10 cellular contexts compared by ENCODE assay signal in genomic region chr11:35216962-35217667, GRCh38.
DNase-seq lines count a peak whose midpoint lies in the region; ATAC-seq lines count a peak whose summit lies in the region.
"Had no signal": no experiment of that assay in that cellular context is flagged by ENCODE, and none has a peak within 500 bp of the region (broad histone marks: within the 10 kb centered on the region; RNA-seq: fewer than 3 reads in every experiment).

No MANE protein-coding gene starts in this region.

- H3K4me1 ChIP-seq in CD4-positive, alpha-beta memory T cell (ENCODE audit: insufficient read depth, low read length): peaks cover 59% of the 10 kb centered on the region
- peaks cover 4% of the 10 kb centered on the region for H3K4me1 ChIP-seq in mesendoderm (ENCODE audit: control insufficient read depth, low read depth, low read length)

- H3K4me3 ChIP-seq in CD4-positive, alpha-beta memory T cell (ENCODE audit: low read length in 2 of 2): no peak overlapping the region
- H3K4me3 ChIP-seq in mesendoderm (ENCODE audit: low read length): no peak overlapping the region

- CTCF ChIA-PET in CD4-positive, alpha-beta memory T cell (lab: Charles Lee; ENCODE audit: partially characterized antibody): interaction anchor here (0.6 kb wide), 1 partner anchor 52 kb away, joined by 3 read pairs; no protein-coding TSS in a partner anchor

- H3K4me1 Mint-ChIP-seq in CD4-positive, alpha-beta memory T cell: peaks cover 46 to 80% (median 59%) of the 10 kb centered on the region in 4 donors
- peaks cover 54% of the 10 kb centered on the region for H3K4me1 Mint-ChIP-seq in activated T-cell treated with anti-CD3 and anti-CD28 coated beads, Interleukin-2, amount 50 U/mL, for 4 hours (ENCODE audit: low read depth)

- H2BK15ac ChIP-seq in mesendoderm (replicated peaks; ENCODE audit: low read depth): no peak overlapping the region

- no peaks in the 10 kb centered on the region for H3K27me3 ChIP-seq in CD4-positive, alpha-beta memory T cell (ENCODE audit: insufficient read depth, low read length)
- no peaks in the 10 kb centered on the region for H3K27me3 ChIP-seq in mesendoderm (ENCODE audit: insufficient read depth, low read length, poor library complexity)

- DNase-seq in CD4-positive, alpha-beta memory T cell: peak; percentile 63 to 84 (median 71)
- DNase-seq in activated T-cell treated with anti-CD3 and anti-CD28 coated beads, Interleukin-2, amount 50 U/mL, for 4 hours: no peak
- DNase-seq in iris pigment epithelial cell (ENCODE audit: low read depth) (peak; percentile 40), NCI-H1092 treated with DMSO at 0.1 percent for 48 hours (lab: John Stamatoyannopoulos, UW) (no peak), HK-2 (ENCODE audit: unreplicated experiment) (no peak), ACHN (no peak), mesendoderm (no peak)
- DNase-seq: DMS79 treated with DMSO at 0.1 percent for 48 hours, SHP77 treated with DMSO at 0.1 percent for 48 hours had no signal

- H3K9ac ChIP-seq in mesendoderm (ENCODE audit: low read length): no peak overlapping the region

- peaks cover 0 to 3% (median 0%) of the 10 kb centered on the region in 8 donors for H3K9me3 Mint-ChIP-seq in CD4-positive, alpha-beta memory T cell
- no peaks in the 10 kb centered on the region for H3K9me3 Mint-ChIP-seq in activated T-cell treated with anti-CD3 and anti-CD28 coated beads, Interleukin-2, amount 50 U/mL, for 4 hours

- intact Hi-C loops in CD4-positive, alpha-beta memory T cell (cut with micrococcal nuclease): loop anchor here (1.0 to 5.0 kb wide), 6 partner anchors 19 to 219 kb away; no protein-coding TSS in a partner anchor

- no peaks in the 10 kb centered on the region for H3K9me3 ChIP-seq in CD4-positive, alpha-beta memory T cell (ENCODE audit: control insufficient read depth in 1 of 2, low read length in 2 of 2)

- H2BK5ac ChIP-seq in mesendoderm (ENCODE audit: low read length): no peak overlapping the region

- peak overlapping the region; percentile 44 for H3K27ac ChIP-seq in CD4-positive, alpha-beta memory T cell (ENCODE audit: low read depth, low read length)
- no peak overlapping the region for H3K27ac ChIP-seq in mesendoderm (ENCODE audit: low read depth, low read length)

- POLR2A ChIA-PET in CD4-positive, alpha-beta memory T cell (lab: Charles Lee; ENCODE audit: partially characterized antibody): interaction anchor here (0.6 to 2.3 kb wide), 5 partner anchors 19 to 57 kb away, joined by 3 to 11 read pairs (median 3); no protein-coding TSS in a partner anchor

- no peaks in the 10 kb centered on the region for H3K79me2 ChIP-seq in mesendoderm (ENCODE audit: control insufficient read depth, insufficient read depth, low read length)

- peak; percentile 39 for ATAC-seq in HG02885 (IDR thresholded peaks at IDR 0.05; ENCODE audit: poor library complexity, unreplicated experiment)
- ATAC-seq in activated T-cell treated with anti-CD3 and anti-CD28 coated beads, Interleukin-2, amount 50 U/mL, for 4 hours: peak in 1 of 2 donors; percentile 32

- no CpG with 5 or more reads among the region's 3 CpGs for WGBS in mesendoderm (ENCODE audit: extremely low coverage, insufficient coverage, low lambda C conversion rate)

- H3K27me3 Mint-ChIP-seq in CD4-positive, alpha-beta memory T cell: no peaks in the 10 kb centered on the region
- H3K27me3 Mint-ChIP-seq in activated T-cell treated with anti-CD3 and anti-CD28 coated beads, Interleukin-2, amount 50 U/mL, for 4 hours (ENCODE audit: low read depth): no peaks in the 10 kb centered on the region

- no peak overlapping the region for H2BK120ac ChIP-seq in mesendoderm (ENCODE audit: low read depth, low read length)

- H4K5ac ChIP-seq in mesendoderm (ENCODE audit: low read length): no peak overlapping the region

- H3K4me2 ChIP-seq in mesendoderm (ENCODE audit: low read length): no peak overlapping the region

- peak overlapping the region in 7 of 8 donors; percentile 18 to 82 (median 53) for H3K4me3 Mint-ChIP-seq in CD4-positive, alpha-beta memory T cell
- H3K4me3 Mint-ChIP-seq in activated T-cell treated with anti-CD3 and anti-CD28 coated beads, Interleukin-2, amount 50 U/mL, for 4 hours: peak overlapping the region; percentile 16

- H3K56ac ChIP-seq in mesendoderm (ENCODE audit: low read length): no peak overlapping the region

- no peak overlapping the region for H3K23ac ChIP-seq in mesendoderm (ENCODE audit: low read length)

- in situ Hi-C loops in ACHN (cut with HindIII; ENCODE audit: low pct_ligation_motif_present, low pct_unique_long_range_greater_than_20kb, low sequenced_read_pairs): no loop called here

- H3K4ac ChIP-seq in mesendoderm (ENCODE audit: low read depth, low read length): no peak overlapping the region

- no peak overlapping the region for H2AK5ac ChIP-seq in mesendoderm (ENCODE audit: low read length)

- peak overlapping the region; percentile 93 to 99 (median 95) for H3K27ac Mint-ChIP-seq in CD4-positive, alpha-beta memory T cell

- no peaks in the 10 kb centered on the region for H3K79me1 ChIP-seq in mesendoderm (ENCODE audit: low read length)

- peaks cover 57% of the 10 kb centered on the region for H3K36me3 ChIP-seq in CD4-positive, alpha-beta memory T cell (ENCODE audit: insufficient read depth, low read length)
- H3K36me3 ChIP-seq in mesendoderm (ENCODE audit: control insufficient read depth, insufficient read depth, low read length): no peaks in the 10 kb centered on the region

- H4K8ac ChIP-seq in mesendoderm (ENCODE audit: low read depth, low read length): no peak overlapping the region

- no peak overlapping the region for H3K18ac ChIP-seq in mesendoderm (ENCODE audit: low read length)

- peaks cover 85 to 88% of the 10 kb centered on the region in 2 donors for H3K36me3 Mint-ChIP-seq in CD4-positive, alpha-beta memory T cell
- H3K36me3 Mint-ChIP-seq in activated T-cell treated with anti-CD3 and anti-CD28 coated beads, Interleukin-2, amount 50 U/mL, for 4 hours (ENCODE audit: insufficient read depth): peaks cover 67% of the 10 kb centered on the region

Comparison
In these comparisons a context has a peak if more than half of its experiments do, and no peak if none do; other contexts are left out.
1. DNase-seq: peak in CD4-positive, alpha-beta memory T cell (5 of 5) and iris pigment epithelial cell (single experiment); none in activated T-cell treated with anti-CD3 and anti-CD28 coated beads, Interleukin-2, amount 50 U/mL, for 4 hours (single experiment), NCI-H1092 treated with DMSO at 0.1 percent for 48 hours (single experiment), HK-2 (single experiment), ACHN (single experiment) and mesendoderm (single experiment).